ENCODE assay signal across 2 cellular contexts in genomic region chr19:4962085-4962619, GRCh38.
A peak's percentile ranks its signal among the peaks of the same experiment; 100 is the strongest.
TF ChIP-seq lines count a peak whose summit lies in the region.

No MANE protein-coding gene starts in this region.

TF ChIP-seq in HepG2, 621 proteins besides CTCF, POLR2A, EP300 and RAD21 (continues in another document):
- TF ChIP-seq ZNF547 (CRISPR knock-in tag; IDR thresholded peaks at IDR 0.05): no peak
- no peak for TF ChIP-seq ZFP36 (IDR thresholded peaks at IDR 0.05; ENCODE audit: borderline replicate concordance, low read depth, low read length, partially characterized antibody)
- TF ChIP-seq PHF5A (CRISPR knock-in tag; IDR thresholded peaks at IDR 0.05; ENCODE audit: low read depth, unreplicated experiment): no peak
- TF ChIP-seq NR2F2 (IDR thresholded peaks at IDR 0.05; ENCODE audit: borderline replicate concordance, low read depth): no peak
- no peak for TF ChIP-seq ELF1 (CRISPR knock-in tag; IDR thresholded peaks at IDR 0.05)
- TF ChIP-seq PATZ1 (CRISPR knock-in tag; IDR thresholded peaks at IDR 0.05): no peak
- TF ChIP-seq ZNF335 (CRISPR knock-in tag; IDR thresholded peaks at IDR 0.05): no peak
- no peak for TF ChIP-seq ZC3H4 (CRISPR knock-in tag; IDR thresholded peaks at IDR 0.05; ENCODE audit: borderline replicate concordance)
- TF ChIP-seq ZNF629 (CRISPR knock-in tag; conservative IDR thresholded peaks at IDR 0.05): peak; percentile 85
- no peak for TF ChIP-seq ZMYM4 (CRISPR knock-in tag; IDR thresholded peaks at IDR 0.05)
- no peak for TF ChIP-seq ZNF275 (CRISPR knock-in tag; IDR thresholded peaks at IDR 0.05; ENCODE audit: borderline replicate concordance)
- TF ChIP-seq TBP (CRISPR knock-in tag; IDR thresholded peaks at IDR 0.05): no peak
- TF ChIP-seq MBNL3 (CRISPR knock-in tag; conservative IDR thresholded peaks at IDR 0.05): no peak
- TF ChIP-seq STAT6 (CRISPR knock-in tag; IDR thresholded peaks at IDR 0.05; ENCODE audit: borderline replicate concordance): no peak
- TF ChIP-seq REST (IDR thresholded peaks at IDR 0.05; ENCODE audit: borderline replicate concordance in 1 of 2, low read depth in 1 of 2, low read length in 2 of 2): no peak
- no peak for TF ChIP-seq ZNF12 (CRISPR knock-in tag; IDR thresholded peaks at IDR 0.05)

TF ChIP-seq in K562, 482 proteins besides CTCF, POLR2A, EP300 and RAD21:
- TF ChIP-seq ZBTB11 (CRISPR knock-in tag; IDR thresholded peaks at IDR 0.05) (no peak), KDM1A (IDR thresholded peaks at IDR 0.05) (0 out of 4 replicates have a peak, but pooled peaks of 1 of the 2 experiments have one; percentile 54), DIDO1 (tag; IDR thresholded peaks at IDR 0.05; ENCODE audit: low read depth) (no peak), CBX8 (IDR thresholded peaks at IDR 0.05; ENCODE audit: borderline replicate concordance, extremely low read depth, low read depth, low read length, poor library complexity, severe bottlenecking) (no peak), SPI1 (IDR thresholded peaks at IDR 0.05; ENCODE audit: borderline replicate concordance, low read depth, low read length) (no peak), OTX1 (CRISPR knock-in tag; IDR thresholded peaks at IDR 0.05) (no peak), MAFG (tag; conservative IDR thresholded peaks at IDR 0.05) (no peak), ZBTB33 (CRISPR knock-in tag; IDR thresholded peaks at IDR 0.05) (no peak), RBFOX2 (IDR thresholded peaks at IDR 0.05; ENCODE audit: low read depth, low read length) (no peak), RNF2 (IDR thresholded peaks at IDR 0.05) (no peak), HMGN3 (IDR thresholded peaks at IDR 0.05; ENCODE audit: borderline replicate concordance, extremely low read depth, insufficient read length, low read depth, low read length) (no peak), ZNF644 (tag; IDR thresholded peaks at IDR 0.05; ENCODE audit: low read depth) (no peak), ZBTB40 (IDR thresholded peaks at IDR 0.05) (peak; percentile 93), ZBTB40 (CRISPR knock-in tag; IDR thresholded peaks at IDR 0.05) (peak; percentile 94), ZBTB5 (IDR thresholded peaks at IDR 0.05) (no peak), ADNP (tag; IDR thresholded peaks at IDR 0.05) (peak; percentile 48; the same call in 1 of the 2 replicates), BCOR (IDR thresholded peaks at IDR 0.05) (peak; percentile 77), RB1 (IDR thresholded peaks at IDR 0.05; ENCODE audit: low read depth) (no peak), FOXJ3 (CRISPR knock-in tag; IDR thresholded peaks at IDR 0.05) (no peak), ZC3H8 (IDR thresholded peaks at IDR 0.05) (no peak), RBM25 (IDR thresholded peaks at IDR 0.05; ENCODE audit: low read depth, low read length, severe bottlenecking) (peak; percentile 87)
